ENCODE assay signal across 23 cellular contexts in the genomic region with DNA sequence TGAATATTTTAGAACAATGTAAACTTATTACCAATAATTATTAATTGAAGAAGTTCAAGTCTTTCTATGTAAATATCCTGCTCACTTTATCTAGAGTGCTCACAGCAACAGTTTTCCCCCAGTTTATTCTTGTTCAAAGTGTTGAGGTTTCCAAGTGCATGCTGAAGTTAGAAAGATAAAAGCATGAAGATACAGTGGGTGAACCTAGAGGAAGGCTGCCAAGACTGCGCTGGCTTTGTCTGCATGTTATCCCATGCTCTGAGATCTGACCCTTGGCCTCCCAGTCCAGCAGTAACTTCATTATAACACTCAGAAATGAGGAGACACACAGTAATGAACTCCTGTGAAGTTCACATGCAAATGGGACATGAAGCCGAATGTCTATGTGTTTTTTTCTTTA.
"Had no signal": no experiment of that assay in that cellular context is flagged by ENCODE, and none has a peak within 500 bp of the region (broad histone marks: within the 10 kb centered on the region; RNA-seq: fewer than 3 reads in every experiment).

No MANE protein-coding gene starts in this region.

- H3K27ac ChIP-seq: brain microvascular endothelial cell, esophagus muscularis mucosa, foreskin keratinocyte, pancreas, prostate gland, thoracic aorta, VCaP had no signal

- H3K27ac Mint-ChIP-seq: activated T-cell treated with anti-CD3 and anti-CD28 coated beads, Interleukin-2, amount 50 U/mL, for 24 hours; endodermal cell; mesothelial cell of epicardium; naive thymus-derived CD4-positive, alpha-beta T cell had no signal

- H3K9me3 ChIP-seq: esophagus muscularis mucosa, pancreas, prostate gland, thoracic aorta had no signal

- H3K4me1 Mint-ChIP-seq: endodermal cell; mesothelial cell of epicardium; naive thymus-derived CD4-positive, alpha-beta T cell had no signal

- H3K4me3 ChIP-seq: esophagus muscularis mucosa, pancreas, prostate gland, thoracic aorta had no signal

- ATAC-seq: foreskin keratinocyte; naive thymus-derived CD4-positive, alpha-beta T cell had no signal

- H3K4me1 ChIP-seq: esophagus muscularis mucosa, foreskin keratinocyte, pancreas, prostate gland had no signal

- H3K36me3 ChIP-seq: brain microvascular endothelial cell, esophagus muscularis mucosa, pancreas, prostate gland, thoracic aorta had no signal

- H3K9me3 Mint-ChIP-seq: activated T-cell treated with anti-CD3 and anti-CD28 coated beads, Interleukin-2, amount 50 U/mL, for 24 hours; endodermal cell; mesothelial cell of epicardium; naive thymus-derived CD4-positive, alpha-beta T cell had no signal

- H3K27me3 ChIP-seq: brain microvascular endothelial cell, esophagus muscularis mucosa, foreskin keratinocyte, pancreas had no signal

- H3K36me3 Mint-ChIP-seq: mesothelial cell of epicardium; naive thymus-derived CD4-positive, alpha-beta T cell had no signal

- DNase-seq: activated CD4-positive, alpha-beta T cell treated with anti-CD3 and anti-CD28 coated beads for 4 hours; activated CD4-positive, alpha-beta T cell treated with anti-CD3 and anti-CD28 coated beads, Interleukin-2, amount 50 U/mL, for 48 hours; activated CD8-positive, alpha-beta memory T cell treated with anti-CD3 and anti-CD28 coated beads, Interleukin-2, amount 50 U/mL, for 48 hours; activated gamma-delta T cell; activated naive CD4-positive, alpha-beta T cell treated with anti-CD3 and anti-CD28 coated beads, Interleukin-2, amount 50 U/mL, for 16 hours; activated T-cell treated with anti-CD3 and anti-CD28 coated beads, Interleukin-2, amount 50 U/mL, for 24 hours; amniotic stem cell; brain microvascular endothelial cell; central memory CD4-positive, alpha-beta T cell; endodermal cell; foreskin keratinocyte; naive thymus-derived CD4-positive, alpha-beta T cell; nucleus accumbens; pancreas; retina; stimulated activated naive CD4-positive, alpha-beta T cell treated with Interleukin-2 at 50 U/mL for 16 hours; T-helper 2 cell; trophoblast cell had no signal

- H3K4me3 Mint-ChIP-seq: activated T-cell treated with anti-CD3 and anti-CD28 coated beads, Interleukin-2, amount 50 U/mL, for 24 hours; endodermal cell; mesothelial cell of epicardium; naive thymus-derived CD4-positive, alpha-beta T cell had no signal
